9 cellular contexts compared by ENCODE assay signal in genomic region chr18:69400976-69401474, GRCh38. TPM values are rescaled to one million over a fixed set of nuclear protein-coding genes. Genes with fewer than 3 reads are reported as not detected.
A peak's percentile ranks its signal among the peaks of the same experiment; 100 is the strongest.
DNase-seq lines count a peak whose midpoint lies in the region; ATAC-seq and TF ChIP-seq lines count a peak whose summit lies in the region.
"Had no signal": no experiment of that assay in that cellular context is flagged by ENCODE, and none has a peak within 500 bp of the region (broad histone marks: within the 10 kb centered on the region; RNA-seq: fewer than 3 reads in every experiment).

No MANE protein-coding gene starts in this region.

- no peaks in the 10 kb centered on the region for H3K4me1 ChIP-seq in ACC112 (ENCODE audit: control insufficient read depth, insufficient read depth, low read length, unreplicated experiment)
- H3K4me1 ChIP-seq in liver (ENCODE audit: control insufficient read depth in 4 of 4, insufficient read depth in 4 of 4, low read length in 3 of 4) = peaks cover 7 to 25% (median 17%) of the 10 kb centered on the region in 4 donors
- H3K4me1 ChIP-seq in uterus = peaks cover 0 to 8% of the 10 kb centered on the region in 2 donors

- ATAC-seq in HG03354 (IDR thresholded peaks at IDR 0.05; ENCODE audit: poor library complexity, severe bottlenecking, unreplicated experiment) = peak; percentile 26

- H3K4me3 ChIP-seq in ACC112 (ENCODE audit: low read depth, low read length) = peak overlapping the region; percentile 75
- peak overlapping the region; percentile 60 to 90 (median 78) for H3K4me3 ChIP-seq in liver (ENCODE audit: low read depth in 1 of 3, low read length in 3 of 3)
- peak overlapping the region; percentile 31 to 40 for H3K4me3 ChIP-seq in uterus

- no peaks in the 10 kb centered on the region for H3K9me3 ChIP-seq in liver (ENCODE audit: control insufficient read depth in 4 of 4, low read length in 3 of 4)
- no peaks in the 10 kb centered on the region for H3K9me3 ChIP-seq in uterus

- no peaks in the 10 kb centered on the region for H3K36me3 ChIP-seq in ACC112 (ENCODE audit: insufficient read depth, low read length)
- H3K36me3 ChIP-seq in liver (ENCODE audit: control insufficient read depth in 4 of 4, insufficient read depth in 3 of 4, low read depth in 1 of 4, low read length in 3 of 4) = no peaks in the 10 kb centered on the region
- no peaks in the 10 kb centered on the region for H3K36me3 ChIP-seq in uterus

- no peak for TF ChIP-seq RAD21 in liver (IDR thresholded peaks at IDR 0.05)

- no peak for TF ChIP-seq POLR2A in uterus (IDR thresholded peaks at IDR 0.05)

- H3K27me3 ChIP-seq in ACC112 (ENCODE audit: insufficient read depth, low read length) (peaks cover 17% of the 10 kb centered on the region), liver (ENCODE audit: control insufficient read depth in 4 of 4, insufficient read depth in 4 of 4, low read length in 3 of 4) (no peaks in the 10 kb centered on the region), uterus (no peaks in the 10 kb centered on the region)

- no peaks in the 10 kb centered on the region for H3K79me2 ChIP-seq in ACC112 (ENCODE audit: control insufficient read depth, insufficient read depth, low read length, unreplicated experiment)

- H3K27ac ChIP-seq in ACC112 (ENCODE audit: low read depth, low read length) (no peak overlapping the region), liver (ENCODE audit: low read depth in 1 of 2, low read length in 2 of 2) (peak overlapping the region; percentile 23 to 32), uterus (peak overlapping the region; percentile 36 to 73)

- TF ChIP-seq CTCF in liver (IDR thresholded peaks at IDR 0.05; ENCODE audit: low read depth, low read length, missing input control) (no peak), uterus (IDR thresholded peaks at IDR 0.05) (no peak)

- WGBS in liver = 1% methylated on average over 65 of the region's 65 CpGs

- peak overlapping the region; percentile 72 for H2AFZ ChIP-seq in ACC112 (ENCODE audit: low read length, unreplicated experiment)

- DNase-seq in cerebellum (ENCODE audit: low spot score) = peak; percentile 52
- peak in 1 of 2 donors; percentile 16 for DNase-seq in uterus
- no peak for DNase-seq in stimulated activated CD4-positive, alpha-beta T cell treated with anti-CD3 and anti-CD28 coated beads, Interleukin-2, amount 100 ng/mL, for 48 hours
- DNase-seq in NOMO-1 treated with DMSO at 0.1 percent for 48 hours (lab: John Stamatoyannopoulos, UW; ENCODE audit: unreplicated experiment) = no peak
- no peak for DNase-seq in activated effector memory CD4-positive, alpha-beta T cell treated with Interleukin-2 at 50 U/mL for 16 hours
- DNase-seq: activated B cell treated with CpG ODN at 0.5 μM for 24 hours had no signal

- intact Hi-C loops in uterus (cut with DNase I; ENCODE audit: low total_unique reads) = no loop called here

- no peak overlapping the region for H3K9ac ChIP-seq in liver (ENCODE audit: low read depth in 1 of 2, low read length in 2 of 2)

TF ChIP-seq in liver, 16 proteins besides CTCF, POLR2A, EP300 and RAD21:
- TF ChIP-seq NR2F2 (IDR thresholded peaks at IDR 0.05) (no peak), YY1 (IDR thresholded peaks at IDR 0.05) (no peak), ATF3 (IDR thresholded peaks at IDR 0.05) (no peak), GABPA (IDR thresholded peaks at IDR 0.05 in 1 of 2, conservative IDR thresholded peaks at IDR 0.05 in 1 of 2) (no peak), FOXA2 (IDR thresholded peaks at IDR 0.05) (no peak), HNF4A (conservative IDR thresholded peaks at IDR 0.05) (no peak), ZBTB33 (IDR thresholded peaks at IDR 0.05) (no peak), REST (IDR thresholded peaks at IDR 0.05) (no peak), HNF4G (IDR thresholded peaks at IDR 0.05) (no peak), RXRA (IDR thresholded peaks at IDR 0.05) (no peak), JUND (IDR thresholded peaks at IDR 0.05) (no peak), SP1 (IDR thresholded peaks at IDR 0.05) (no peak), EGR1 (IDR thresholded peaks at IDR 0.05; ENCODE audit: low read depth in 2 of 2) (no peak), FOXA1 (IDR thresholded peaks at IDR 0.05) (no peak), TAF1 (conservative IDR thresholded peaks at IDR 0.05) (no peak), MAX (IDR thresholded peaks at IDR 0.05) (no peak)

RNA-seq across cellular contexts. Expression of gene DOK6, which starts 0.3 kb away (rescaled TPM):
- total RNA-seq in cerebellum (39.6 TPM), liver (1 to 10 TPM; 1.0 to 1.1 TPM), uterus (1 to 10 TPM in 3 of 4 donors, under 1 TPM in 1; 0.26 to 9.5 (median 1.4) TPM)
- polyA plus RNA-seq in liver = under 1 TPM; 0.08 to 0.33 TPM
- total RNA-seq: activated B cell treated with CpG ODN at 0.5 μM for 24 hours had no signal
